In genomic region chr22:39805117-39805516, GRCh38 we compare ENCODE assay signal across 35 cellular contexts.
"Had no signal": no experiment of that assay in that cellular context is flagged by ENCODE, and none has a peak within 500 bp of the region (broad histone marks: within the 10 kb centered on the region; RNA-seq: fewer than 3 reads in every experiment).

No MANE protein-coding gene starts in this region.

- H3K4me3 ChIP-seq: MG63 had no signal

- DNase-seq: Karpas-422, Kasumi-1, MG63, MM.1S, MV-4-11, NCI-H1048, NCI-H1092, NCI-H1092 treated with DMSO at 0.1 percent for 48 hours, NCI-H1105, NCI-H1105 treated with DMSO at 0.1 percent for 48 hours, NCI-H1417, NCI-H1417 treated with DMSO at 0.1 percent for 48 hours, NCI-H1436, NCI-H1436 treated with DMSO at 0.1 percent for 48 hours, NCI-H146, NCI-H1694, NCI-H1694 treated with DMSO at 0.1 percent for 48 hours, NCI-H187, NCI-H187 treated with DMSO at 0.1 percent for 48 hours, NCI-H1930, NCI-H2029, NCI-H2029 treated with DMSO at 0.1 percent for 48 hours, NCI-H2081, NCI-H2081 treated with DMSO at 0.1 percent for 48 hours, NCI-H2107, NCI-H2171, NCI-H2171 treated with DMSO at 0.1 percent for 48 hours, NCI-H2227 treated with DMSO at 0.1 percent for 48 hours, NCI-H226, NCI-H345, NCI-H446, NCI-H446 treated with DMSO at 0.1 percent for 48 hours, NCI-H510A, NCI-H510A treated with DMSO at 0.1 percent for 48 hours, NCI-H524 had no signal

- H3K9me3 ChIP-seq: MG63 had no signal

- H3K36me3 ChIP-seq: MG63 had no signal
